Comparison of ENCODE assay signal across 21 cellular contexts in the genomic region with DNA sequence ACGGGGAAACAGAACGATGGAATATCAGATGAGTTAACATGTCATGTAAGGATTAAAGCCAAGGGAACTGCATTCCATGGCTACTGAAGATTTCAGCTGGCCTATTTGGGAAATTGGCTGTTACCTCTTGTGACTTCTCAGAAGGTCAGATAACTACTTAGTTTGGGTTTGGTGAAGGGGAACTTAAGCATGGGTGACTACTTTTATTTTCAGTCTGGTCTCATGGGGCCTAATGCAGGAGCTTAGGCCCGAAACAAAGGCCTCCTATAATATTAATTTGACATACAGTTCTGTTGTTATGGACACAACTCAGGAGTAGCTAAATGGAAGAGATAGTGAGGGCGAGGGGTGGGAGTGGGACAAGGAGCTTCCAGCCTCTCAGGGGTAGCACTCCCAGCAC. TPM values are rescaled to one million over a fixed set of nuclear protein-coding genes. Genes with fewer than 3 reads are reported as not detected.
"Had no signal": no experiment of that assay in that cellular context is flagged by ENCODE, and none has a peak within 500 bp of the region (broad histone marks: within the 10 kb centered on the region; RNA-seq: fewer than 3 reads in every experiment).

No MANE protein-coding gene starts in this region.

- H3K9me3 ChIP-seq: esophagus squamous epithelium, stomach had no signal

- H3K27ac Mint-ChIP-seq: activated CD4-positive, alpha-beta memory T cell treated with anti-CD3 and anti-CD28 coated beads for 36 hours; activated naive CD8-positive, alpha-beta T cell; activated T-helper 1 cell treated with anti-CD3 and anti-CD28 coated beads, Interleukin-12 subunit alpha, Interleukin-12 subunit beta, Interleukin-2, Interleukin-4 antibody, amounts not matched to agents 30 ng/mL and 10 ng/mL and 1 ng/mL, durations not matched to agents 14 hours and 24 hours and 36 hours; dendritic cell treated with granulocyte-macrophage colony-stimulating factor and Interleukin-4, amounts not matched to agents 40 ng/mL and 50 ng/mL, for 4 days had no signal

- ATAC-seq: left colon had no signal

- H3K27me3 Mint-ChIP-seq: dendritic cell treated with granulocyte-macrophage colony-stimulating factor and Interleukin-4, amounts not matched to agents 40 ng/mL and 50 ng/mL, for 4 days had no signal

- H3K4me3 ChIP-seq: esophagus squamous epithelium, lung, SK-N-MC, skin epidermis, stomach had no signal

- H3K27me3 ChIP-seq: esophagus squamous epithelium, stomach had no signal

- H3K27ac ChIP-seq: esophagus squamous epithelium, SK-N-MC, skin epidermis had no signal

- H3K36me3 Mint-ChIP-seq: activated CD4-positive, alpha-beta memory T cell treated with anti-CD3 and anti-CD28 coated beads for 36 hours; activated naive CD8-positive, alpha-beta T cell had no signal

- H3K9me3 Mint-ChIP-seq: activated CD4-positive, alpha-beta memory T cell treated with anti-CD3 and anti-CD28 coated beads for 36 hours; activated T-helper 1 cell treated with anti-CD3 and anti-CD28 coated beads, Interleukin-12 subunit alpha, Interleukin-12 subunit beta, Interleukin-2, Interleukin-4 antibody, amounts not matched to agents 30 ng/mL and 10 ng/mL and 1 ng/mL, durations not matched to agents 14 hours and 24 hours and 36 hours; dendritic cell treated with granulocyte-macrophage colony-stimulating factor and Interleukin-4, amounts not matched to agents 40 ng/mL and 50 ng/mL, for 4 days had no signal

- H3K36me3 ChIP-seq: esophagus squamous epithelium had no signal

- DNase-seq: activated CD4-positive, alpha-beta memory T cell treated with anti-CD3 and anti-CD28 coated beads for 36 hours; activated CD4-positive, alpha-beta T cell treated with anti-CD3 and anti-CD28 coated beads for 4 hours; activated gamma-delta T cell treated with Interleukin-2 at 50 U/mL for 16 hours; activated T-cell treated with anti-CD3 and anti-CD28 coated beads for 4 hours; effector CD8-positive, alpha-beta T cell; esophagus squamous epithelium; hypothalamus; islet precursor cell; left colon; midbrain; stomach had no signal

- H3K4me3 Mint-ChIP-seq: activated CD4-positive, alpha-beta memory T cell treated with anti-CD3 and anti-CD28 coated beads for 36 hours; activated naive CD8-positive, alpha-beta T cell; activated T-helper 1 cell treated with anti-CD3 and anti-CD28 coated beads, Interleukin-12 subunit alpha, Interleukin-12 subunit beta, Interleukin-2, Interleukin-4 antibody, amounts not matched to agents 30 ng/mL and 10 ng/mL and 1 ng/mL, durations not matched to agents 14 hours and 24 hours and 36 hours; dendritic cell treated with granulocyte-macrophage colony-stimulating factor and Interleukin-4, amounts not matched to agents 40 ng/mL and 50 ng/mL, for 4 days had no signal

RNA-seq across cellular contexts. Expression of gene TXNDC2, which starts 44.0 kb away (rescaled TPM):
- total RNA-seq: activated CD4-positive, alpha-beta memory T cell treated with anti-CD3 and anti-CD28 coated beads for 36 hours; cerebellum; endothelial cell of umbilical vein; left colon; myocyte; T-helper 2 cell treated with Interferon-gamma antibody and Interleukin-4, amounts not matched to agents 100 ng/mL and 5 ng/mL, for 36 hours had no signal
- polyA plus RNA-seq: stomach had no signal
